1 cellular context compared by ENCODE assay signal in genomic region chr17:64159051-64159590, GRCh38.
TF ChIP-seq lines count a peak whose summit lies in the region.

No MANE protein-coding gene starts in this region.

TF ChIP-seq in GM23338, 12 proteins besides CTCF, POLR2A, EP300 and RAD21 (continued from another document):
- TF ChIP-seq ZNF462 (CRISPR knock-in tag; IDR thresholded peaks at IDR 0.05) (no peak), NANOG (IDR thresholded peaks at IDR 0.05; ENCODE audit: borderline replicate concordance) (no peak), REST (IDR thresholded peaks at IDR 0.05; ENCODE audit: unreplicated experiment) (no peak), JUNB (IDR thresholded peaks at IDR 0.05; ENCODE audit: unreplicated experiment) (no peak), POLR2AphosphoS5 (IDR thresholded peaks at IDR 0.05; ENCODE audit: low read depth) (no peak), EZH2 (IDR thresholded peaks at IDR 0.05; ENCODE audit: low read depth, unreplicated experiment) (no peak), ZNF114 (CRISPR knock-in tag; IDR thresholded peaks at IDR 0.05) (no peak), ETS1 (IDR thresholded peaks at IDR 0.05) (no peak)
